In genomic region chr3:187736418-187736871, GRCh38 we compare ENCODE assay signal across 1 cellular context.
TF ChIP-seq lines count a peak whose summit lies in the region.

No MANE protein-coding gene starts in this region.

TF ChIP-seq in IMR-90, 13 proteins besides CTCF, POLR2A, EP300 and RAD21 (continued from another document):
- TF ChIP-seq ELK1 (IDR thresholded peaks at IDR 0.05; ENCODE audit: borderline replicate concordance, low read depth, low read length) (no peak), MAZ (IDR thresholded peaks at IDR 0.05; ENCODE audit: borderline replicate concordance, low read depth, low read length) (no peak), MXI1 (IDR thresholded peaks at IDR 0.05; ENCODE audit: borderline replicate concordance, low read depth, low read length) (no peak), CEBPB (IDR thresholded peaks at IDR 0.05; ENCODE audit: low read depth, low read length) (no peak), CHD1 (IDR thresholded peaks at IDR 0.05; ENCODE audit: low read depth, low read length) (no peak), RFX5 (IDR thresholded peaks at IDR 0.05; ENCODE audit: low read depth, low read length) (no peak), FOS (IDR thresholded peaks at IDR 0.05; ENCODE audit: low read depth, low read length) (peak; percentile 50; the same call in 1 of the 2 replicates), SMC3 (IDR thresholded peaks at IDR 0.05; ENCODE audit: low read depth, low read length) (no peak), RCOR1 (IDR thresholded peaks at IDR 0.05; ENCODE audit: insufficient replicate concordance, low read length) (no peak)
